ENCODE assay signal across 32 cellular contexts in genomic region chr11:122811721-122812120, GRCh38. TPM values are rescaled to one million over a fixed set of nuclear protein-coding genes. Genes with fewer than 3 reads are reported as not detected.
"Had no signal": no experiment of that assay in that cellular context is flagged by ENCODE, and none has a peak within 500 bp of the region (broad histone marks: within the 10 kb centered on the region; RNA-seq: fewer than 3 reads in every experiment).

No MANE protein-coding gene starts in this region.

- H3K27ac ChIP-seq: esophagus squamous epithelium, heart right ventricle, left ventricle myocardium inferior, pancreas, prostate gland, sigmoid colon, upper lobe of left lung, vagina had no signal

- H3K36me3 Mint-ChIP-seq: activated naive CD4-positive, alpha-beta T cell treated with anti-CD3 and anti-CD28 coated beads, Interleukin-2, amount 10 ng/mL, durations not matched to agents 7 days and 5 days; mesothelial cell of epicardium had no signal

- H3K9me3 ChIP-seq: esophagus squamous epithelium, heart right ventricle, left ventricle myocardium inferior, pancreas, prostate gland, sigmoid colon, upper lobe of left lung, vagina had no signal

- DNase-seq: activated CD4-positive, alpha-beta T cell treated with anti-CD3 and anti-CD28 coated beads for 36 hours; activated CD4-positive, alpha-beta T cell treated with anti-CD3 and anti-CD28 coated beads, Interleukin-2, amount 50 U/mL, for 4 hours; activated CD4-positive, CD25-positive, alpha-beta regulatory T cell; activated CD8-positive, alpha-beta memory T cell treated with anti-CD3 and anti-CD28 coated beads for 24 hours; activated effector memory CD4-positive, alpha-beta T cell treated with anti-CD3 and anti-CD28 coated beads, Interleukin-2, amount 50 U/mL, for 16 hours; activated naive CD4-positive, alpha-beta T cell treated with anti-CD3 and anti-CD28 coated beads, Interleukin-2, amount 10 ng/mL, durations not matched to agents 7 days and 5 days; anterior cingulate cortex; effector CD4-positive, alpha-beta T cell; esophagus squamous epithelium; foreskin melanocyte; heart right ventricle; left ventricle myocardium inferior; naive B cell; nucleus accumbens; pancreas; sigmoid colon; small intestine; stimulated activated CD4-positive, alpha-beta T cell treated with anti-CD3 and anti-CD28 coated beads, Interleukin-4, amount 100 ng/mL, for 4 hours; stimulated activated CD8-positive, alpha-beta memory T cell treated with anti-CD3 and anti-CD28 coated beads, Interleukin-4, amount 100 ng/mL, for 48 hours; stimulated activated naive CD8-positive, alpha-beta T cell treated with anti-CD3 and anti-CD28 coated beads, Interleukin-15, amount 100 ng/mL, for 72 hours; substantia nigra; upper lobe of left lung had no signal

- H3K4me1 ChIP-seq: pancreas, prostate gland had no signal

- H3K36me3 ChIP-seq: esophagus squamous epithelium, pancreas, prostate gland, sigmoid colon, upper lobe of left lung, vagina had no signal

- H3K4me3 ChIP-seq: esophagus squamous epithelium, heart right ventricle, left ventricle myocardium inferior, lung, pancreas, prostate gland, sigmoid colon, upper lobe of left lung, vagina had no signal

- H3K9me3 Mint-ChIP-seq: activated naive CD4-positive, alpha-beta T cell treated with anti-CD3 and anti-CD28 coated beads, Interleukin-2, amount 10 ng/mL, durations not matched to agents 7 days and 5 days; activated T-helper 1 cell treated with anti-CD3 and anti-CD28 coated beads, Interleukin-12 subunit alpha, Interleukin-12 subunit beta, Interleukin-2, Interleukin-4 antibody, amounts not matched to agents 30 ng/mL and 10 ng/mL and 1 ng/mL, durations not matched to agents 14 hours and 24 hours and 36 hours; central memory CD8-positive, alpha-beta T cell; dendritic cell treated with granulocyte-macrophage colony-stimulating factor and Interleukin-4, amounts not matched to agents 40 ng/mL and 50 ng/mL, for 4 days; mesothelial cell of epicardium; neural crest cell; stimulated activated memory B cell treated with anti-CD40 and anti-IgM and Interleukin-4, amounts not matched to agents 10 μg/mL and 1 μg/mL and 100 μg/mL, for 72 hours; stimulated activated naive CD8-positive, alpha-beta T cell treated with anti-CD3 and anti-CD28 coated beads, Interleukin-15, amount 100 ng/mL, for 72 hours had no signal

- H3K27me3 ChIP-seq: esophagus squamous epithelium, heart right ventricle, pancreas, sigmoid colon, upper lobe of left lung, vagina had no signal

- H3K27me3 Mint-ChIP-seq: activated CD4-positive, alpha-beta T cell treated with anti-CD3 and anti-CD28 coated beads for 36 hours; activated naive CD4-positive, alpha-beta T cell treated with anti-CD3 and anti-CD28 coated beads, Interleukin-2, amount 10 ng/mL, durations not matched to agents 7 days and 5 days; central memory CD8-positive, alpha-beta T cell; dendritic cell treated with granulocyte-macrophage colony-stimulating factor and Interleukin-4, amounts not matched to agents 40 ng/mL and 50 ng/mL, for 4 days; stimulated activated memory B cell treated with anti-CD40 and anti-IgM and Interleukin-4, amounts not matched to agents 10 μg/mL and 1 μg/mL and 100 μg/mL, for 72 hours; stimulated activated naive CD8-positive, alpha-beta T cell treated with anti-CD3 and anti-CD28 coated beads, Interleukin-15, amount 100 ng/mL, for 72 hours had no signal

- H3K27ac Mint-ChIP-seq: activated CD4-positive, alpha-beta T cell treated with anti-CD3 and anti-CD28 coated beads for 36 hours; activated naive CD4-positive, alpha-beta T cell treated with anti-CD3 and anti-CD28 coated beads, Interleukin-2, amount 10 ng/mL, durations not matched to agents 7 days and 5 days; dendritic cell treated with granulocyte-macrophage colony-stimulating factor and Interleukin-4, amounts not matched to agents 40 ng/mL and 50 ng/mL, for 4 days; mesothelial cell of epicardium; naive B cell; stimulated activated memory B cell treated with anti-CD40 and anti-IgM and Interleukin-4, amounts not matched to agents 10 μg/mL and 1 μg/mL and 100 μg/mL, for 72 hours; stimulated activated naive CD8-positive, alpha-beta T cell treated with anti-CD3 and anti-CD28 coated beads, Interleukin-15, amount 100 ng/mL, for 72 hours had no signal

- H3K4me3 Mint-ChIP-seq: activated CD4-positive, alpha-beta T cell treated with anti-CD3 and anti-CD28 coated beads for 36 hours; activated naive CD4-positive, alpha-beta T cell treated with anti-CD3 and anti-CD28 coated beads, Interleukin-2, amount 10 ng/mL, durations not matched to agents 7 days and 5 days; activated T-helper 1 cell treated with anti-CD3 and anti-CD28 coated beads, Interleukin-12 subunit alpha, Interleukin-12 subunit beta, Interleukin-2, Interleukin-4 antibody, amounts not matched to agents 30 ng/mL and 10 ng/mL and 1 ng/mL, durations not matched to agents 14 hours and 24 hours and 36 hours; central memory CD8-positive, alpha-beta T cell; dendritic cell treated with granulocyte-macrophage colony-stimulating factor and Interleukin-4, amounts not matched to agents 40 ng/mL and 50 ng/mL, for 4 days; mesothelial cell of epicardium; naive B cell; neural crest cell; stimulated activated memory B cell treated with anti-CD40 and anti-IgM and Interleukin-4, amounts not matched to agents 10 μg/mL and 1 μg/mL and 100 μg/mL, for 72 hours had no signal

- ATAC-seq: activated CD4-positive, alpha-beta T cell treated with anti-CD3 and anti-CD28 coated beads for 36 hours; heart right ventricle; pancreas; stimulated activated memory B cell treated with anti-CD40 and anti-IgM and Interleukin-4, amounts not matched to agents 10 μg/mL and 1 μg/mL and 100 μg/mL, for 72 hours; stimulated activated naive CD8-positive, alpha-beta T cell treated with anti-CD3 and anti-CD28 coated beads, Interleukin-15, amount 100 ng/mL, for 72 hours had no signal

RNA-seq across cellular contexts. Expression of gene CRTAM, which starts 26.6 kb away (rescaled TPM):
- total RNA-seq: glomerular endothelial cell, left ventricle myocardium inferior, mesothelial cell of epicardium, neural crest cell, vagina had no signal
- polyA plus RNA-seq: pancreas had no signal
